ENCODE assay signal across 8 cellular contexts in genomic region chr7:114931656-114932011, GRCh38. TPM values are rescaled to one million over a fixed set of nuclear protein-coding genes. Genes with fewer than 3 reads are reported as not detected.
DNase-seq lines count a peak whose midpoint lies in the region; ATAC-seq and FAIRE-seq lines count a peak whose summit lies in the region.

No MANE protein-coding gene starts in this region.

- no peak for FAIRE-seq in RCC 7860 (lab: Jason Lieb, UNC)

- peak overlapping the region in 2 of 3 donors; percentile 76 to 77 for H3K4me3 Mint-ChIP-seq in T-cell
- peak overlapping the region in 8 of 10 donors; percentile 64 to 89 (median 82) for H3K4me3 Mint-ChIP-seq in naive thymus-derived CD8-positive, alpha-beta T cell

- no peaks in the 10 kb centered on the region for H3K27me3 Mint-ChIP-seq in T-cell
- no peaks in the 10 kb centered on the region for H3K27me3 Mint-ChIP-seq in naive thymus-derived CD8-positive, alpha-beta T cell

- ATAC-seq in GM18867 (IDR thresholded peaks at IDR 0.05; ENCODE audit: unreplicated experiment) (peak; percentile 87), HG02623 (IDR thresholded peaks at IDR 0.05; ENCODE audit: unreplicated experiment) (peak; percentile 76), T-cell (replicated peaks in 1 of 4) (peak; percentile 84 to 92 (median 85))
- peak; percentile 85 to 92 for ATAC-seq in naive thymus-derived CD8-positive, alpha-beta T cell

- POLR2A ChIA-PET in T-cell (lab: Charles Lee) = interaction anchor here in 1 of 2 donors (0.8 kb wide), 1 partner anchor 15 kb away, joined by 3 read pairs; no protein-coding TSS in a partner anchor
- POLR2A ChIA-PET in naive thymus-derived CD8-positive, alpha-beta T cell (lab: Charles Lee) = interaction anchor here (1.2 kb wide), 1 partner anchor 8 kb away, joined by 4 read pairs; no protein-coding TSS in a partner anchor

- H3K9me3 Mint-ChIP-seq in T-cell = no peaks in the 10 kb centered on the region
- no peaks in the 10 kb centered on the region for H3K9me3 Mint-ChIP-seq in naive thymus-derived CD8-positive, alpha-beta T cell

- H3K36me3 Mint-ChIP-seq in T-cell = peaks cover 5% of the 10 kb centered on the region
- peaks cover 0 to 4% (median 0%) of the 10 kb centered on the region in 3 donors for H3K36me3 Mint-ChIP-seq in naive thymus-derived CD8-positive, alpha-beta T cell

- CTCF ChIA-PET in T-cell (lab: Charles Lee) = interaction anchor here in 1 of 2 donors (0.6 to 1.4 kb wide), 3 partner anchors 8 to 24 kb away, joined by 4 to 6 read pairs (median 4); no protein-coding TSS in a partner anchor

- peak in 26 of 34 experiments; percentile 2 to 47 (median 20) for DNase-seq in T-cell
- DNase-seq in naive thymus-derived CD8-positive, alpha-beta T cell = peak in 4 of 10 donors; percentile 25 to 48 (median 33)
- no peak for DNase-seq in HPDE6-E6E7 (ENCODE audit: extremely low spot score)
- DNase-seq in LoVo (ENCODE audit: low spot score) = no peak
- DNase-seq in RCC 7860 (ENCODE audit: low spot score) = no peak
- no peak for DNase-seq in NCI-H1436 treated with DMSO at 0.1 percent for 48 hours (lab: John Stamatoyannopoulos, UW)

- peaks cover 5 to 37% (median 19%) of the 10 kb centered on the region in 3 donors for H3K4me1 Mint-ChIP-seq in T-cell
- H3K4me1 Mint-ChIP-seq in naive thymus-derived CD8-positive, alpha-beta T cell = peaks cover 20 to 59% (median 38%) of the 10 kb centered on the region in 4 donors

- H3K27ac Mint-ChIP-seq in T-cell = no peak overlapping the region
- H3K27ac Mint-ChIP-seq in naive thymus-derived CD8-positive, alpha-beta T cell = peak overlapping the region in 7 of 10 donors; percentile 31 to 93 (median 83)

RNA-seq across cellular contexts. Expression of gene MDFIC, which starts 9.7 kb away (rescaled TPM):
- 10 to 100 TPM; 56.3 to 84.6 (median 65.0) TPM for total RNA-seq in T-cell
- 10 to 100 TPM; 22.1 to 27.8 TPM for total RNA-seq in naive thymus-derived CD8-positive, alpha-beta T cell
- polyA plus RNA-seq in naive thymus-derived CD8-positive, alpha-beta T cell = 10 to 100 TPM; 41.5 to 66.5 (median 56.6) TPM

Comparison
In these comparisons a context has a peak if more than half of its experiments do, and no peak if none do; other contexts are left out.
1. DNase-seq: peak in T-cell (26 of 34); none in HPDE6-E6E7 (single experiment), LoVo (single experiment), RCC 7860 (single experiment) and NCI-H1436 treated with DMSO at 0.1 percent for 48 hours (single experiment).
2. H3K27ac Mint-ChIP-seq: peak in naive thymus-derived CD8-positive, alpha-beta T cell (7 of 10); none in T-cell (0 of 2).
3. Peak in every context shown above with its lines, with median percentiles within 50 percentile points of each other: ATAC-seq.